Comparison of ENCODE assay signal across 24 cellular contexts in genomic region chr5:117089001-117089400, GRCh38.
"Had no signal": no experiment of that assay in that cellular context is flagged by ENCODE, and none has a peak within 500 bp of the region (broad histone marks: within the 10 kb centered on the region; RNA-seq: fewer than 3 reads in every experiment).

No MANE protein-coding gene starts in this region.

- DNase-seq: occipital lobe; ovary; posterior cingulate gyrus; psoas muscle; right cardiac atrium; right lobe of liver; sigmoid colon; small intestine; stimulated activated CD4-positive, alpha-beta T cell treated with anti-CD3 and anti-CD28 coated beads, Interleukin-15, amount 100 ng/mL, for 24 hours; stimulated activated CD4-positive, alpha-beta T cell treated with anti-CD3 and anti-CD28 coated beads, Interleukin-2, amount 100 ng/mL, for 24 hours; stimulated activated CD4-positive, alpha-beta T cell treated with anti-CD3 and anti-CD28 coated beads, Interleukin-2, amount 100 ng/mL, for 48 hours; stimulated activated CD4-positive, alpha-beta T cell treated with anti-CD3 and anti-CD28 coated beads, Interleukin-4, amount 100 ng/mL, for 24 hours; stimulated activated naive B cell treated with anti-CD40 and anti-IgM and Interleukin-4, amounts not matched to agents 10 μg/mL and 1 μg/mL and 100 μg/mL, for 72 hours; stimulated activated naive CD4-positive, alpha-beta T cell treated with Interleukin-2 at 50 U/mL for 16 hours; stomach; thyroid gland; trophoblast cell; upper lobe of left lung had no signal

- H3K27ac ChIP-seq: neural progenitor cell, ovary, parathyroid adenoma, psoas muscle, right lobe of liver, sigmoid colon, stomach, thoracic aorta, thyroid gland, tibial nerve, upper lobe of left lung, vagina had no signal

- H3K4me1 ChIP-seq: neural progenitor cell, parathyroid adenoma, psoas muscle, right lobe of liver, sigmoid colon, stomach, thyroid gland, tibial nerve, upper lobe of left lung, vagina had no signal

- FAIRE-seq: small intestine, urothelium cell line had no signal

- H3K27me3 ChIP-seq: neural progenitor cell, ovary, right lobe of liver, sigmoid colon, stomach, thyroid gland, tibial nerve, upper lobe of left lung, vagina had no signal

- H2AFZ ChIP-seq: neural progenitor cell, parathyroid adenoma had no signal

- H3K4me2 ChIP-seq: neural progenitor cell had no signal

- H3K4me3 ChIP-seq: neural progenitor cell, ovary, psoas muscle, right lobe of liver, sigmoid colon, stomach, thoracic aorta, thyroid gland, tibial nerve, upper lobe of left lung, vagina had no signal

- H3K9ac ChIP-seq: neural progenitor cell, parathyroid adenoma had no signal

- H3K36me3 ChIP-seq: neural progenitor cell, ovary, right lobe of liver, sigmoid colon, stomach, thoracic aorta, thyroid gland, tibial nerve, upper lobe of left lung, vagina had no signal

- H3K79me2 ChIP-seq: parathyroid adenoma had no signal

- H3K9me3 ChIP-seq: ovary, psoas muscle, right lobe of liver, sigmoid colon, stomach, thoracic aorta, thyroid gland, tibial nerve, upper lobe of left lung, vagina had no signal
